8 cellular contexts compared by ENCODE assay signal in genomic region chrX:25144043-25144940, GRCh38.
A peak's percentile ranks its signal among the peaks of the same experiment; 100 is the strongest.
DNase-seq lines count a peak whose midpoint lies in the region; ATAC-seq, FAIRE-seq and TF ChIP-seq lines count a peak whose summit lies in the region.

No MANE protein-coding gene starts in this region.

- H3K9ac ChIP-seq in H1 (replicated peaks in 1 of 4; ENCODE audit: extremely low read depth in 1 of 4, low read depth in 3 of 4, low read length in 3 of 4) = no peak overlapping the region

- H3K4me3 Mint-ChIP-seq in mesothelial cell of epicardium = no peak overlapping the region
- no peak overlapping the region for H3K4me3 Mint-ChIP-seq in stimulated activated naive CD8-positive, alpha-beta T cell treated with anti-CD3 and anti-CD28 coated beads, Interleukin-15, amount 100 ng/mL, for 72 hours

- H4K20me1 ChIP-seq in H1 (replicated peaks in 1 of 2; ENCODE audit: control insufficient read depth in 1 of 2, insufficient read depth in 2 of 2, low read length in 2 of 2) = no peaks in the 10 kb centered on the region

- H3K56ac ChIP-seq in H1 (replicated peaks; ENCODE audit: insufficient read length, low read depth, low read length) = no peak overlapping the region

- H3K4me3 ChIP-seq in H1 (ENCODE audit: extremely low read depth in 1 of 4, insufficient read depth in 2 of 4, low read depth in 3 of 4, low read length in 4 of 4) = no peak overlapping the region; a peak in 1 of 8 replicates

- no peaks in the 10 kb centered on the region for H3K23me2 ChIP-seq in H1 (ENCODE audit: low read depth, low read length)

- no peak for FAIRE-seq in H1 (lab: Jason Lieb, UNC)

- no peak overlapping the region for H3K14ac ChIP-seq in H1 (ENCODE audit: insufficient read length)

- TF ChIP-seq CTCF in 22Rv1 (IDR thresholded peaks at IDR 0.05) (peak; percentile 57), GM12873 (IDR thresholded peaks at IDR 0.05; ENCODE audit: insufficient read depth, low read depth, low read length, missing control alignments) (peak; percentile 81), H1 (IDR thresholded peaks at IDR 0.05; ENCODE audit: control extremely low read depth in 1 of 3, insufficient read depth in 1 of 3, low read depth in 1 of 3, low read length in 3 of 3) (peak; percentile 47 to 59 (median 51)), mesothelial cell of epicardium (IDR thresholded peaks at IDR 0.05; ENCODE audit: unreplicated experiment) (peak; percentile 90)

- H3K9me3 Mint-ChIP-seq in mesothelial cell of epicardium = peaks cover 4% of the 10 kb centered on the region
- no peaks in the 10 kb centered on the region for H3K9me3 Mint-ChIP-seq in stimulated activated naive CD8-positive, alpha-beta T cell treated with anti-CD3 and anti-CD28 coated beads, Interleukin-15, amount 100 ng/mL, for 72 hours

- H3K4me1 Mint-ChIP-seq in mesothelial cell of epicardium = no peaks in the 10 kb centered on the region
- H3K4me1 Mint-ChIP-seq in stimulated activated naive CD8-positive, alpha-beta T cell treated with anti-CD3 and anti-CD28 coated beads, Interleukin-15, amount 100 ng/mL, for 72 hours = no peaks in the 10 kb centered on the region

- H3K27me3 Mint-ChIP-seq in mesothelial cell of epicardium (ENCODE audit: low read depth) = peaks cover 73% of the 10 kb centered on the region
- no peaks in the 10 kb centered on the region for H3K27me3 Mint-ChIP-seq in stimulated activated naive CD8-positive, alpha-beta T cell treated with anti-CD3 and anti-CD28 coated beads, Interleukin-15, amount 100 ng/mL, for 72 hours

- peak; percentile 11 for DNase-seq in NCI-H2029 (lab: John Stamatoyannopoulos, UW)
- DNase-seq in activated CD4-positive, alpha-beta T cell treated with anti-CD3 and anti-CD28 coated beads for 48 hours = peak; percentile 46
- DNase-seq in H1 (ENCODE audit: low read depth in 1 of 2, low spot score in 2 of 2) = peak in 1 of 2 experiments; percentile 60
- peak; percentile 45 to 81 for DNase-seq in mesothelial cell of epicardium (ENCODE audit: low spot score in 2 of 2, unreplicated experiment in 2 of 2)
- DNase-seq in stimulated activated naive CD8-positive, alpha-beta T cell treated with anti-CD3 and anti-CD28 coated beads, Interleukin-15, amount 100 ng/mL, for 72 hours = peak; percentile 4 to 10

- no peaks in the 10 kb centered on the region; a peak in 1 of 7 replicates for H3K4me1 ChIP-seq in H1 (replicated peaks in 1 of 4; ENCODE audit: control insufficient read depth in 3 of 4, insufficient read depth in 4 of 4, low read length in 3 of 4)

- no peak overlapping the region; the same call in 1 of the 2 replicates for H2BK15ac ChIP-seq in H1 (ENCODE audit: low read length)

- H3K27ac ChIP-seq in 22Rv1 (no peak overlapping the region), H1 (ENCODE audit: low read depth, low read length) (no peak overlapping the region)

- TF ChIP-seq EP300 in H1 (IDR thresholded peaks at IDR 0.05; ENCODE audit: borderline replicate concordance in 1 of 2, low read depth in 2 of 2, low read length in 2 of 2) = no peak

- TF ChIP-seq POLR2A in H1 (IDR thresholded peaks at IDR 0.05; ENCODE audit: control extremely low read depth in 1 of 2, low read depth in 2 of 2, low read length in 2 of 2) = no peak

- H2BK20ac ChIP-seq in H1 (ENCODE audit: low read length) = no peak overlapping the region

- no peak overlapping the region for H3K18ac ChIP-seq in H1 (ENCODE audit: extremely low read depth, low read length)

- no peak overlapping the region for H2BK5ac ChIP-seq in H1 (ENCODE audit: low read depth, low read length)

- H2AK5ac ChIP-seq in H1 (ENCODE audit: low read depth, low read length) = no peak overlapping the region

- H3K79me1 ChIP-seq in H1 (ENCODE audit: low read depth, low read length) = no peaks in the 10 kb centered on the region

- TF ChIP-seq RAD21 in H1 (IDR thresholded peaks at IDR 0.05 in 1 of 2, conservative IDR thresholded peaks at IDR 0.05 in 1 of 2; ENCODE audit: low read depth in 2 of 2, low read length in 2 of 2) = peak; percentile 74

- no peak overlapping the region for H4K8ac ChIP-seq in H1 (ENCODE audit: extremely low read depth, insufficient read depth, low read length)

- CTCF ChIA-PET in H1 (lab: Charles Lee; ENCODE audit: partially characterized antibody) = interaction anchor here (0.6 to 3.2 kb wide), 40 partner anchors 8 to 1525 kb away, joined by 3 to 60 read pairs (median 4); partner anchors contain the start of gene ARX

- no peak overlapping the region for H3K27ac Mint-ChIP-seq in mesothelial cell of epicardium
- H3K27ac Mint-ChIP-seq in stimulated activated naive CD8-positive, alpha-beta T cell treated with anti-CD3 and anti-CD28 coated beads, Interleukin-15, amount 100 ng/mL, for 72 hours = no peak overlapping the region

- POLR2A ChIA-PET in H1 (lab: Charles Lee; ENCODE audit: partially characterized antibody) = no interaction called here

- WGBS in H1 (ENCODE audit: extremely low coverage in 1 of 2, insufficient coverage in 1 of 2, insufficient read length in 1 of 2, insufficient replicate concordance in 2 of 2, low coverage in 1 of 2, low lambda C conversion rate in 2 of 2, missing lambda C conversion rate in 1 of 2), 2 experiments = 31% methylated on average over 18 of the region's 19 CpGs; no CpG with 5 or more reads in 1 of the 2 experiments

- H3K27me3 ChIP-seq in H1 (replicated peaks in 1 of 4; ENCODE audit: control insufficient read depth in 3 of 4, extremely low read depth in 1 of 4, insufficient read depth in 3 of 4, low read length in 3 of 4) = no peaks in the 10 kb centered on the region

- H3K9me3 ChIP-seq in H1 (ENCODE audit: insufficient read depth in 2 of 2, low read depth in 1 of 2, low read length in 1 of 2) = no peaks in the 10 kb centered on the region

- H3K23ac ChIP-seq in H1 (ENCODE audit: insufficient read length) = no peak overlapping the region

- no peaks in the 10 kb centered on the region for H3K36me3 Mint-ChIP-seq in mesothelial cell of epicardium

- H3K36me3 ChIP-seq in H1 (ENCODE audit: control insufficient read depth in 2 of 4, insufficient read depth in 4 of 4, low read length in 3 of 4) = no peaks in the 10 kb centered on the region

- no peak overlapping the region for H2AFZ ChIP-seq in H1 (ENCODE audit: low read length)

- no peak overlapping the region for H4K5ac ChIP-seq in H1 (ENCODE audit: insufficient read length, low read depth, low read length)

- H3K79me2 ChIP-seq in H1 (ENCODE audit: control insufficient read depth in 1 of 2, insufficient read depth in 2 of 2, low read length in 2 of 2) = no peaks in the 10 kb centered on the region

- H3K4me2 ChIP-seq in H1 (ENCODE audit: insufficient read depth in 1 of 2, low read depth in 2 of 2, low read length in 2 of 2) = 0 out of 4 replicates have a peak overlapping the region, but pooled peaks of 1 of the 2 experiments have one; percentile 31

- H2BK12ac ChIP-seq in H1 (ENCODE audit: low read depth, low read length) = no peak overlapping the region

- no peak for ATAC-seq in stimulated activated naive CD8-positive, alpha-beta T cell treated with anti-CD3 and anti-CD28 coated beads, Interleukin-15, amount 100 ng/mL, for 72 hours
- no peak for ATAC-seq in HG03280 (IDR thresholded peaks at IDR 0.05; ENCODE audit: unreplicated experiment)

- no peak overlapping the region for H3K4ac ChIP-seq in H1 (replicated peaks; ENCODE audit: insufficient read length, low read depth, low read length)

- no peak overlapping the region for H2BK120ac ChIP-seq in H1 (replicated peaks; ENCODE audit: low read depth, low read length)

- no peak overlapping the region for H4K91ac ChIP-seq in H1 (replicated peaks; ENCODE audit: insufficient read length, low read length)

TF ChIP-seq in H1, 55 proteins besides CTCF, POLR2A, EP300 and RAD21:
- TF ChIP-seq POU5F1 (IDR thresholded peaks at IDR 0.05; ENCODE audit: low read depth, low read length) = no peak
- no peak for TF ChIP-seq BRCA1 (IDR thresholded peaks at IDR 0.05; ENCODE audit: low read depth, low read length)
- TF ChIP-seq CEBPB (IDR thresholded peaks at IDR 0.05; ENCODE audit: low read depth, low read length) = no peak
- no peak for TF ChIP-seq PHF8 (conservative IDR thresholded peaks at IDR 0.05; ENCODE audit: low read depth, low read length)
- TF ChIP-seq SP2 (IDR thresholded peaks at IDR 0.05; ENCODE audit: low read length) = no peak
- no peak for TF ChIP-seq KDM4A (IDR thresholded peaks at IDR 0.05; ENCODE audit: low read depth, low read length, severe bottlenecking)
- TF ChIP-seq MAFK (IDR thresholded peaks at IDR 0.05; ENCODE audit: low read depth, low read length) = no peak
- TF ChIP-seq BACH1 (IDR thresholded peaks at IDR 0.05; ENCODE audit: low read length) = no peak
- no peak for TF ChIP-seq CBX8 (IDR thresholded peaks at IDR 0.05; ENCODE audit: borderline replicate concordance, low read depth, low read length)
- no peak for TF ChIP-seq CHD2 (IDR thresholded peaks at IDR 0.05; ENCODE audit: low read length)
- no peak for TF ChIP-seq RBBP5 (IDR thresholded peaks at IDR 0.05; ENCODE audit: borderline replicate concordance, low read depth, low read length)
- no peak for TF ChIP-seq CHD1 (IDR thresholded peaks at IDR 0.05; ENCODE audit: low read depth, low read length)
- no peak for TF ChIP-seq ATF2 (IDR thresholded peaks at IDR 0.05; ENCODE audit: low read length)
- TF ChIP-seq SIRT6 (IDR thresholded peaks at IDR 0.05; ENCODE audit: low read length) = no peak
- TF ChIP-seq SAP30 (IDR thresholded peaks at IDR 0.05; ENCODE audit: insufficient read depth, insufficient replicate concordance, low read length) = no peak
TF ChIP-seq in H1: peak in this region for 0.
